In the genomic region with DNA sequence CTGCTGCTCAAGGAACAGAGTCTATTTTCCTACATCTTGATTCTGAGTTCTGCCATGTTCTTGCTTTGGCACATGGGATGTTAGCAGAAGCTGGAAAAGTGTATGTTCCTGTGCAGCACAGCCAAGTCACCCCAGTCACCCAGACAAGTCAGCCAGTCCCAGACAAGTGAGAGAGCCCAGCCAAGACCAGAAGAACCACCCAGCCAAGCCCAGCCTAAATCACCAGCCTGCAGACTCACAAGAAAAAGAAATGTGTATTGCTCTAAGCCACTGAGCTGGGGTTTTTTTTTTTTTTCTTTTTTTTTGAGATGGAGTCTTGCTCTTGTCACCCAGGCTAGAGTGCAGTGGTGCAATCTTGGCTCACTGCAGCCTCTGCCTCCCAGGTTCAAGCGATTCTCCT, we compare ENCODE assay signal across 27 cellular contexts.
"Had no signal": no experiment of that assay in that cellular context is flagged by ENCODE, and none has a peak within 500 bp of the region (broad histone marks: within the 10 kb centered on the region; RNA-seq: fewer than 3 reads in every experiment).

No MANE protein-coding gene starts in this region.

- H3K4me1 Mint-ChIP-seq: naive thymus-derived CD4-positive, alpha-beta T cell; natural killer cell; stimulated activated memory B cell treated with anti-CD40 and anti-IgM and Interleukin-4, amounts not matched to agents 10 μg/mL and 1 μg/mL and 100 μg/mL, for 72 hours had no signal

- H3K36me3 ChIP-seq: neutrophil, pancreas, spleen, stomach, thoracic aorta, thyroid gland, upper lobe of left lung, vagina had no signal

- H3K4me2 ChIP-seq: smooth muscle cell had no signal

- ATAC-seq: naive thymus-derived CD4-positive, alpha-beta T cell; natural killer cell; pancreas; psoas muscle; right cardiac atrium; sciatic nerve; stimulated activated memory B cell treated with anti-CD40 and anti-IgM and Interleukin-4, amounts not matched to agents 10 μg/mL and 1 μg/mL and 100 μg/mL, for 72 hours had no signal

- H3K4me3 ChIP-seq: pancreas, psoas muscle, skin epidermis, smooth muscle cell, spleen, stomach, thoracic aorta, thyroid gland, tibial nerve, upper lobe of left lung, vagina had no signal

- H3K27me3 ChIP-seq: neutrophil, pancreas, thyroid gland, tibial nerve, upper lobe of left lung, vagina had no signal

- H3K4me1 ChIP-seq: pancreas, psoas muscle, spleen, thyroid gland, upper lobe of left lung, vagina had no signal

- H3K27ac ChIP-seq: neutrophil, pancreas, psoas muscle, skin epidermis, spleen, stomach, thoracic aorta, thyroid gland, tibial nerve, upper lobe of left lung, vagina had no signal

- H3K27me3 Mint-ChIP-seq: naive thymus-derived CD4-positive, alpha-beta T cell; stimulated activated memory B cell treated with anti-CD40 and anti-IgM and Interleukin-4, amounts not matched to agents 10 μg/mL and 1 μg/mL and 100 μg/mL, for 72 hours; stimulated activated naive CD8-positive, alpha-beta T cell treated with anti-CD3 and anti-CD28 coated beads, Interleukin-15, Interleukin-2, amounts not matched to agents 100 ng/mL and 50 ng/mL, for 24 hours had no signal

- H3K9me3 Mint-ChIP-seq: natural killer cell; stimulated activated memory B cell treated with anti-CD40 and anti-IgM and Interleukin-4, amounts not matched to agents 10 μg/mL and 1 μg/mL and 100 μg/mL, for 72 hours had no signal

- H3K27ac Mint-ChIP-seq: natural killer cell; nephron; stimulated activated memory B cell treated with anti-CD40 and anti-IgM and Interleukin-4, amounts not matched to agents 10 μg/mL and 1 μg/mL and 100 μg/mL, for 72 hours; stimulated activated naive CD8-positive, alpha-beta T cell treated with anti-CD3 and anti-CD28 coated beads, Interleukin-15, Interleukin-2, amounts not matched to agents 100 ng/mL and 50 ng/mL, for 24 hours had no signal

- DNase-seq: naive thymus-derived CD4-positive, alpha-beta T cell; natural killer cell; nucleus accumbens; pancreas; psoas muscle; right cardiac atrium; spleen; stimulated activated CD4-positive, alpha-beta T cell treated with anti-CD3 and anti-CD28 coated beads, Interleukin-12 subunit alpha, Interleukin-12 subunit beta, amount 100 ng/mL, for 4 hours; stimulated activated CD4-positive, alpha-beta T cell treated with anti-CD3 and anti-CD28 coated beads, Interleukin-1b, Interleukin-23, amount 100 ng/mL, for 48 hours; stimulated activated CD4-positive, alpha-beta T cell treated with anti-CD3 and anti-CD28 coated beads, Interleukin-4, amount 100 ng/mL, for 1 hour; stimulated activated CD4-positive, alpha-beta T cell treated with anti-CD3 and anti-CD28 coated beads, Interleukin-4, amount 100 ng/mL, for 4 hours; stimulated activated CD8-positive, alpha-beta memory T cell treated with anti-CD3 and anti-CD28 coated beads, Interleukin-4, amount 100 ng/mL, for 48 hours; stimulated activated naive CD4-positive, alpha-beta T cell treated with Interleukin-2 at 50 U/mL for 16 hours; stomach; thyroid gland; trophoblast cell; upper lobe of left lung had no signal

- H3K9me3 ChIP-seq: neutrophil, pancreas, psoas muscle, thoracic aorta, thyroid gland, vagina had no signal

- H3K4me3 Mint-ChIP-seq: naive thymus-derived CD4-positive, alpha-beta T cell; natural killer cell; nephron; stimulated activated memory B cell treated with anti-CD40 and anti-IgM and Interleukin-4, amounts not matched to agents 10 μg/mL and 1 μg/mL and 100 μg/mL, for 72 hours; stimulated activated naive CD8-positive, alpha-beta T cell treated with anti-CD3 and anti-CD28 coated beads, Interleukin-15, Interleukin-2, amounts not matched to agents 100 ng/mL and 50 ng/mL, for 24 hours had no signal

- H3K36me3 Mint-ChIP-seq: natural killer cell had no signal
